6 cellular contexts compared by ENCODE assay signal in the genomic region with DNA sequence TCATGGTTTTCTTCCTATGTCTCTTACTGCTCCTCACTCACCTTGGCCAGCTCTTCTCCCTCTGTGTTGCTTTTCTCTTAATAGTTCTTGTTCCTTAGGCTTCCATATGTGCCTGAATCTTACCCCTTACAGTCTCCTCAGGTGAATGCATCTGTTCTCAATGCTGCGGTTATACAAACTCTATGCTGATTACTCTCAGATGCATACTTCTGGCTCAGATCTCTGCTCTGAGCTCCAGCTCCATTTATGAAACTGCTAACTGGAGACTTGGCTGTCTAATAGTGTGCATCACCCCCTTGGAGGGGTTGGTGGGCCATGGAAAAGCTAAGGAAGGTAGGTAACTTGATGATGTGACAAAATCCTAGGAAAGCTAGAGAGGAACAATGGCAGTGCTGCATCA.
"Had no signal": no experiment of that assay in that cellular context is flagged by ENCODE, and none has a peak within 500 bp of the region (broad histone marks: within the 10 kb centered on the region; RNA-seq: fewer than 3 reads in every experiment).

No MANE protein-coding gene starts in this region.

- H2AFZ ChIP-seq: GM23338 had no signal

- H3K4me2 ChIP-seq: GM23338 had no signal

- DNase-seq: H9, HCEC 1CT had no signal

- H3K4me3 ChIP-seq: GM23338 had no signal

- ATAC-seq: GM23338 had no signal

- FAIRE-seq: H1, H54, HTR-8/SVneo had no signal
